9 cellular contexts compared by ENCODE assay signal in genomic region chr19:17948967-17949930, GRCh38. TPM values are rescaled to one million over a fixed set of nuclear protein-coding genes. Genes with fewer than 3 reads are reported as not detected.
A peak's percentile ranks its signal among the peaks of the same experiment; 100 is the strongest.
DNase-seq lines count a peak whose midpoint lies in the region; ATAC-seq and TF ChIP-seq lines count a peak whose summit lies in the region.
"Had no signal": no experiment of that assay in that cellular context is flagged by ENCODE, and none has a peak within 500 bp of the region (broad histone marks: within the 10 kb centered on the region; RNA-seq: fewer than 3 reads in every experiment).

No MANE protein-coding gene starts in this region.

- H3K4me1 ChIP-seq in CD4-positive, CD25-positive, alpha-beta regulatory T cell (ENCODE audit: control insufficient read depth, insufficient read depth, low read length, poor library complexity, severe bottlenecking), result peaks cover 57% of the 10 kb centered on the region
- H3K4me1 ChIP-seq in GM23338 (ENCODE audit: insufficient read depth), result peaks cover 35% of the 10 kb centered on the region; the same call in 1 of the 2 replicates

- peaks cover 0 to 63% (median 22%) of the 10 kb centered on the region in 4 donors for H3K4me1 Mint-ChIP-seq in CD4-positive, CD25-positive, alpha-beta regulatory T cell
- H3K4me1 Mint-ChIP-seq in GM23338, result peaks cover 37% of the 10 kb centered on the region
- peaks cover 54% of the 10 kb centered on the region for H3K4me1 Mint-ChIP-seq in activated T-cell treated with anti-CD3 and anti-CD28 coated beads, Interleukin-2, amount 50 U/mL, for 24 hours (ENCODE audit: low read depth)

- no peak for TF ChIP-seq CTCF in GM23338 (conservative IDR thresholded peaks at IDR 0.05; ENCODE audit: low read depth in 2 of 2)

- ATAC-seq in CD4-positive, CD25-positive, alpha-beta regulatory T cell (ENCODE audit: low read depth in 2 of 2), result no peak
- ATAC-seq in GM23338, result peak; percentile 1
- no peak for ATAC-seq in GM21529 (IDR thresholded peaks at IDR 0.05; ENCODE audit: unreplicated experiment)
- ATAC-seq in GM21367 (IDR thresholded peaks at IDR 0.05; ENCODE audit: unreplicated experiment), result no peak

- peaks cover 0 to 4% (median 0%) of the 10 kb centered on the region in 7 donors for H3K9me3 Mint-ChIP-seq in CD4-positive, CD25-positive, alpha-beta regulatory T cell
- H3K9me3 Mint-ChIP-seq in GM23338, result no peaks in the 10 kb centered on the region
- no peaks in the 10 kb centered on the region for H3K9me3 Mint-ChIP-seq in activated T-cell treated with anti-CD3 and anti-CD28 coated beads, Interleukin-2, amount 50 U/mL, for 24 hours

- no peak overlapping the region for H2AFZ ChIP-seq in GM23338

- H3K27ac ChIP-seq in CD4-positive, CD25-positive, alpha-beta regulatory T cell (ENCODE audit: insufficient read depth, low read length, poor library complexity, severe bottlenecking), result no peak overlapping the region
- no peak overlapping the region for H3K27ac ChIP-seq in GM23338 (ENCODE audit: low read depth)

- H3K36me3 ChIP-seq in CD4-positive, CD25-positive, alpha-beta regulatory T cell (ENCODE audit: control insufficient read depth, insufficient read depth, low read length), result no peaks in the 10 kb centered on the region
- no peaks in the 10 kb centered on the region for H3K36me3 ChIP-seq in GM23338 (ENCODE audit: insufficient read depth)

- peak overlapping the region; percentile 94 for H3K4me2 ChIP-seq in GM23338

- in situ Hi-C loops in KBM-7 (cut with MboI; ENCODE audit: low pct_unique_long_range_greater_than_20kb, low sequenced_read_pairs), result loop anchor here (10.0 kb wide), 1 partner anchor 46 kb away; no protein-coding TSS in a partner anchor

- H3K27me3 Mint-ChIP-seq in CD4-positive, CD25-positive, alpha-beta regulatory T cell, result peaks cover 61% of the 10 kb centered on the region
- H3K27me3 Mint-ChIP-seq in GM23338 (ENCODE audit: insufficient read depth, low read depth, poor library complexity), result peaks cover 73% of the 10 kb centered on the region
- peaks cover 54% of the 10 kb centered on the region for H3K27me3 Mint-ChIP-seq in activated T-cell treated with anti-CD3 and anti-CD28 coated beads, Interleukin-2, amount 50 U/mL, for 24 hours

- H3K79me2 ChIP-seq in GM23338 (replicated peaks; ENCODE audit: insufficient read depth), result no peaks in the 10 kb centered on the region

- no peaks in the 10 kb centered on the region for H4K20me1 ChIP-seq in GM23338 (replicated peaks; ENCODE audit: insufficient read depth)

- no peak for DNase-seq in CD4-positive, CD25-positive, alpha-beta regulatory T cell
- DNase-seq in GM23338 (ENCODE audit: low spot score), result no peak
- peak; percentile 46 for DNase-seq in activated T-cell treated with anti-CD3 and anti-CD28 coated beads, Interleukin-2, amount 50 U/mL, for 24 hours
- peak; percentile 56 for DNase-seq in left kidney (ENCODE audit: low read depth, low spot score)
- no peak for DNase-seq in NOMO-1 treated with dmso at 0.1 percent for 144 hours (lab: John Stamatoyannopoulos, UW; ENCODE audit: unreplicated experiment)
- DNase-seq in KBM-7, result no peak
- DNase-seq: NCI-H1105 had no signal

- H3K27me3 ChIP-seq in CD4-positive, CD25-positive, alpha-beta regulatory T cell (ENCODE audit: control insufficient read depth, insufficient read depth, low read length), result peaks cover 17% of the 10 kb centered on the region
- peaks cover 57% of the 10 kb centered on the region for H3K27me3 ChIP-seq in GM23338 (ENCODE audit: insufficient read depth)

- H3F3A ChIP-seq in GM23338 (replicated peaks; ENCODE audit: low read depth), result peaks cover 22% of the 10 kb centered on the region

- H3K27ac Mint-ChIP-seq in CD4-positive, CD25-positive, alpha-beta regulatory T cell, result peak overlapping the region in 1 of 3 donors; percentile 55
- H3K27ac Mint-ChIP-seq in GM23338, result no peak overlapping the region; the same call in 1 of the 2 replicates
- H3K27ac Mint-ChIP-seq in activated T-cell treated with anti-CD3 and anti-CD28 coated beads, Interleukin-2, amount 50 U/mL, for 24 hours, result peak overlapping the region; percentile 51

- H3K4me3 ChIP-seq in CD4-positive, CD25-positive, alpha-beta regulatory T cell (ENCODE audit: low read depth, low read length), result no peak overlapping the region
- peak overlapping the region; percentile 72 for H3K4me3 ChIP-seq in GM23338

- no peaks in the 10 kb centered on the region for H3K36me3 Mint-ChIP-seq in CD4-positive, CD25-positive, alpha-beta regulatory T cell
- no peaks in the 10 kb centered on the region; the same call in 2 of the 3 replicates for H3K36me3 Mint-ChIP-seq in GM23338 (ENCODE audit: low read depth)
- peaks cover 7% of the 10 kb centered on the region for H3K36me3 Mint-ChIP-seq in activated T-cell treated with anti-CD3 and anti-CD28 coated beads, Interleukin-2, amount 50 U/mL, for 24 hours (ENCODE audit: low read depth)

- H3K4me3 Mint-ChIP-seq in CD4-positive, CD25-positive, alpha-beta regulatory T cell, result peak overlapping the region; percentile 71 to 93 (median 82)
- H3K4me3 Mint-ChIP-seq in GM23338, result peak overlapping the region; percentile 76
- H3K4me3 Mint-ChIP-seq in activated T-cell treated with anti-CD3 and anti-CD28 coated beads, Interleukin-2, amount 50 U/mL, for 24 hours, result peak overlapping the region; percentile 57

- no peaks in the 10 kb centered on the region for H3K9me3 ChIP-seq in CD4-positive, CD25-positive, alpha-beta regulatory T cell (ENCODE audit: control insufficient read depth in 2 of 2, low read length in 2 of 2)

- no peaks in the 10 kb centered on the region for H3K9me2 ChIP-seq in GM23338 (ENCODE audit: insufficient read depth)

TF ChIP-seq in GM23338, 12 proteins besides CTCF, POLR2A, EP300 and RAD21:
- TF ChIP-seq JUNB (IDR thresholded peaks at IDR 0.05; ENCODE audit: unreplicated experiment) (no peak), ZNF331 (CRISPR knock-in tag; IDR thresholded peaks at IDR 0.05; ENCODE audit: low read depth) (no peak), EZH2 (IDR thresholded peaks at IDR 0.05; ENCODE audit: low read depth, unreplicated experiment) (peak; percentile 51)

RNA-seq across cellular contexts. Expression of gene CCDC124, which starts 16.4 kb away (rescaled TPM):
- total RNA-seq in CD4-positive, CD25-positive, alpha-beta regulatory T cell, result 32.2 TPM
- polyA plus RNA-seq in CD4-positive, CD25-positive, alpha-beta regulatory T cell, result 10 to 100 TPM; 29.6 to 42.7 (median 33.5) TPM
- total RNA-seq in GM23338 (2014; rRNA removed; shearing (Covaris generic)), result 55.0 and 56.0 TPM in 2 replicates
- polyA plus RNA-seq in GM23338 (2016; fragmentation: Nextera tagmentation; extraction: Ambion mirVana), result 182 and 194 TPM in 2 replicates

RNA-seq across cellular contexts. Expression of gene KCNN1, which starts 17.7 kb away (rescaled TPM):
- not detected for total RNA-seq in CD4-positive, CD25-positive, alpha-beta regulatory T cell
- not detected for polyA plus RNA-seq in CD4-positive, CD25-positive, alpha-beta regulatory T cell
- 12.4 and 29.8 TPM in 2 replicates for total RNA-seq in GM23338 (2014; rRNA removed; shearing (Covaris generic))
- 2.2 and 3.3 TPM in 2 replicates for polyA plus RNA-seq in GM23338 (2016; fragmentation: Nextera tagmentation; extraction: Ambion mirVana)

RNA-seq across cellular contexts. Expression of gene ARRDC2, which starts 58.7 kb away (rescaled TPM):
- total RNA-seq in CD4-positive, CD25-positive, alpha-beta regulatory T cell, result 151 TPM
- 10 to 100 TPM; 25.9 to 42.7 (median 36.2) TPM for polyA plus RNA-seq in CD4-positive, CD25-positive, alpha-beta regulatory T cell
- 7.1 and 18.7 TPM in 2 replicates for total RNA-seq in GM23338 (2014; rRNA removed; shearing (Covaris generic))
- 2.4 and 3.2 TPM in 2 replicates for polyA plus RNA-seq in GM23338 (2016; fragmentation: Nextera tagmentation; extraction: Ambion mirVana)

Comparison
In these comparisons a context has a peak if more than half of its experiments do, and no peak if none do; other contexts are left out.
1. DNase-seq: peak in activated T-cell treated with anti-CD3 and anti-CD28 coated beads, Interleukin-2, amount 50 U/mL, for 24 hours (single experiment) and left kidney (single experiment); none in CD4-positive, CD25-positive, alpha-beta regulatory T cell (0 of 3), GM23338 (single experiment), NOMO-1 treated with dmso at 0.1 percent for 144 hours (single experiment) and KBM-7 (single experiment).
2. RNA of gene KCNN1, which starts 17.7 kb away (total RNA-seq): 12.4 to 29.8 TPM in GM23338; not detected in CD4-positive, CD25-positive, alpha-beta regulatory T cell (single experiment); every median in the first group is over 10 times any median in the second.
3. Peak in every context shown above with its lines, with median percentiles within 50 percentile points of each other: H3K4me3 Mint-ChIP-seq.